ENCODE assay signal across 29 cellular contexts in genomic region chr1:63555480-63555879, GRCh38.
"Had no signal": no experiment of that assay in that cellular context is flagged by ENCODE, and none has a peak within 500 bp of the region (broad histone marks: within the 10 kb centered on the region; RNA-seq: fewer than 3 reads in every experiment).

No MANE protein-coding gene starts in this region.

- ATAC-seq: activated CD8-positive, alpha-beta T cell treated with anti-CD3 and anti-CD28 coated beads for 36 hours; activated naive CD4-positive, alpha-beta T cell treated with anti-CD3 and anti-CD28 coated beads, Interleukin-2, amount 50 U/mL, for 72 hours; activated T-cell treated with anti-CD3 and anti-CD28 coated beads, Interleukin-2, amount 50 U/mL, for 4 hours; activated T-cell treated with anti-CD3 and anti-CD28 coated beads, Interleukin-2, amount 50 U/mL, for 72 hours; activated T-helper 17 cell treated with anti-CD3 and anti-CD28 coated beads, Interleukin-2, amount 50 U/mL, for 72 hours; body of pancreas had no signal

- H3K36me3 ChIP-seq: adrenal gland, brain microvascular endothelial cell, breast epithelium had no signal

- H3K9me3 ChIP-seq: adrenal gland, body of pancreas, breast epithelium had no signal

- H3K27me3 ChIP-seq: adrenal gland, body of pancreas, brain microvascular endothelial cell, breast epithelium had no signal

- H3K27ac ChIP-seq: adrenal gland, body of pancreas, brain microvascular endothelial cell, breast epithelium had no signal

- H3K4me1 ChIP-seq: breast epithelium had no signal

- DNase-seq: activated B cell treated with CpG ODN at 0.5 μM for 24 hours; activated CD4-positive, alpha-beta memory T cell treated with anti-CD3 and anti-CD28 coated beads for 36 hours; activated CD4-positive, alpha-beta T cell treated with anti-CD3 and anti-CD28 coated beads for 4 hours; activated CD4-positive, alpha-beta T cell treated with anti-CD3 and anti-CD28 coated beads, Interleukin-2, amount 10 ng/mL, durations not matched to agents 24 days and 14 days; activated CD4-positive, alpha-beta T cell treated with anti-CD3 and anti-CD28 coated beads, Interleukin-2, amount 50 U/mL, for 1 hour; activated CD4-positive, alpha-beta T cell treated with anti-CD3 and anti-CD28 coated beads, Interleukin-2, amount 50 U/mL, for 4 hours; activated CD4-positive, CD25-positive, alpha-beta regulatory T cell treated with anti-CD3 and anti-CD28 coated beads, Interleukin-2, amount 50 U/mL, for 72 hours; activated CD8-positive, alpha-beta memory T cell treated with anti-CD3 and anti-CD28 coated beads, Interleukin-2, amount 50 U/mL, for 4 hours; activated CD8-positive, alpha-beta T cell treated with anti-CD3 and anti-CD28 coated beads for 36 hours; activated effector memory CD4-positive, alpha-beta T cell treated with anti-CD3 and anti-CD28 coated beads, Interleukin-2, amount 50 U/mL, for 16 hours; activated gamma-delta T cell treated with Interleukin-2 at 50 U/mL for 16 hours; activated naive CD4-positive, alpha-beta T cell; activated naive CD4-positive, alpha-beta T cell treated with anti-CD3 and anti-CD28 coated beads for 36 hours; activated naive CD4-positive, alpha-beta T cell treated with anti-CD3 and anti-CD28 coated beads, Interleukin-2, amount 50 U/mL, for 16 hours; activated naive CD8-positive, alpha-beta T cell treated with anti-CD3 and anti-CD28 coated beads for 36 hours; activated T-cell treated with anti-CD3 and anti-CD28 coated beads for 4 hours; activated T-cell treated with anti-CD3 and anti-CD28 coated beads, Interleukin-2, amount 50 U/mL, for 1 hour; activated T-cell treated with anti-CD3 and anti-CD28 coated beads, Interleukin-2, amount 50 U/mL, for 4 hours; activated T-cell treated with anti-CD3 and anti-CD28 coated beads, Interleukin-2, amount 50 U/mL, for 72 hours; adrenal gland; amniotic stem cell; aorta; body of pancreas; brain microvascular endothelial cell; central memory CD4-positive, alpha-beta T cell; T-helper 1 cell had no signal

- H3K4me3 ChIP-seq: adrenal gland, body of pancreas, breast epithelium had no signal
